ENCODE assay signal across 15 cellular contexts in the genomic region with DNA sequence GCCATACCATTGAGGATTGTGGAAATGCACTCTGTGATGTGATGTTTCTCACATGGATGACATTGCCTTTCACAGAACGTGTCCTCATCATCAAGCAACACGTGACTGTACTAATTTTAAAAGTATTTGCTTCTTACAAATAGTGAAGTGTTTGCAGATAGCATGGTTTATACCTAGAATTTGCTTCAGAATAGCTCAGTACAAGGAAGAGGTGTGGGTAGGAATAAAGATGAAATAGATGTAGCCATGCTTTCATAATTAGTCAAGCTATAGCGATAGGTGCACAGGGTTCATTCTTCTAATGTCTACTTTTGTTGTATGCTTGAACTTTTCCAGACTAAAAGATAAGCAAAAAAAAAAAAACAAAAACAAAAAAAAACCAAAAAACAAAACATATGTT. TPM values are rescaled to one million over a fixed set of nuclear protein-coding genes. Genes with fewer than 3 reads are reported as not detected.
A peak's percentile ranks its signal among the peaks of the same experiment; 100 is the strongest.
DNase-seq lines count a peak whose midpoint lies in the region; ATAC-seq and TF ChIP-seq lines count a peak whose summit lies in the region.
"Had no signal": no experiment of that assay in that cellular context is flagged by ENCODE, and none has a peak within 500 bp of the region (broad histone marks: within the 10 kb centered on the region; RNA-seq: fewer than 3 reads in every experiment).

No MANE protein-coding gene starts in this region.

- WGBS in ovary, 3 donors = 87 to 93% (median 90%) methylated on average over 3 of the region's 3 CpGs

- peak overlapping the region; percentile 92 for H3K27ac ChIP-seq in OCI-LY1 (ENCODE audit: low read depth, low read length, poor library complexity, severe bottlenecking)
- H3K27ac ChIP-seq in neutrophil = peak overlapping the region; percentile 88
- H3K27ac ChIP-seq in ovary = no peak overlapping the region

- H3K27me3 ChIP-seq in OCI-LY1 (ENCODE audit: insufficient read depth, low read length) (no peaks in the 10 kb centered on the region), neutrophil (no peaks in the 10 kb centered on the region), ovary (no peaks in the 10 kb centered on the region)

- H2AFZ ChIP-seq in OCI-LY1 (ENCODE audit: low read length) = no peak overlapping the region

- peaks cover 3 to 10% of the 10 kb centered on the region in 2 donors for H3K9me3 Mint-ChIP-seq in activated naive CD4-positive, alpha-beta T cell treated with anti-CD3 and anti-CD28 coated beads, Interleukin-2, amount 50 U/mL, for 72 hours
- peaks cover 3% of the 10 kb centered on the region for H3K9me3 Mint-ChIP-seq in activated B cell treated with CpG ODN at 0.5 μM for 24 hours

- no peak overlapping the region for H3K4me2 ChIP-seq in OCI-LY1 (ENCODE audit: low read length)

- CTCF ChIA-PET in activated B cell treated with CpG ODN at 0.5 μM for 24 hours (lab: Charles Lee) = interaction anchor here (1.2 to 1.4 kb wide), 2 partner anchors 21 to 306 kb away, joined by 3 to 6 read pairs; no protein-coding TSS in a partner anchor

- peak; percentile 15 to 74 for ATAC-seq in activated naive CD4-positive, alpha-beta T cell treated with anti-CD3 and anti-CD28 coated beads, Interleukin-2, amount 50 U/mL, for 72 hours
- no peak for ATAC-seq in activated B cell treated with CpG ODN at 0.5 μM for 24 hours (ENCODE audit: low read depth)

- TF ChIP-seq CTCF in OCI-LY1 (IDR thresholded peaks at IDR 0.05; ENCODE audit: low read length) = no peak
- TF ChIP-seq CTCF in activated B cell treated with CpG ODN at 0.5 μM for 24 hours (IDR thresholded peaks at IDR 0.05) = no peak
- no peak for TF ChIP-seq CTCF in neutrophil (IDR thresholded peaks at IDR 0.05)
- no peak for TF ChIP-seq CTCF in ovary (IDR thresholded peaks at IDR 0.05)

- no peaks in the 10 kb centered on the region for H4K20me1 ChIP-seq in OCI-LY1 (ENCODE audit: insufficient read depth, low read length)

- H3K36me3 Mint-ChIP-seq in activated naive CD4-positive, alpha-beta T cell treated with anti-CD3 and anti-CD28 coated beads, Interleukin-2, amount 50 U/mL, for 72 hours = peaks cover 0 to 50% of the 10 kb centered on the region in 2 donors
- peaks cover 26% of the 10 kb centered on the region for H3K36me3 Mint-ChIP-seq in activated B cell treated with CpG ODN at 0.5 μM for 24 hours (ENCODE audit: low read depth)

- H3K27me3 Mint-ChIP-seq in activated B cell treated with CpG ODN at 0.5 μM for 24 hours = no peaks in the 10 kb centered on the region

- peaks cover 91% of the 10 kb centered on the region for H3K4me1 ChIP-seq in OCI-LY1 (ENCODE audit: insufficient read depth, low read length, severe bottlenecking)
- H3K4me1 ChIP-seq in neutrophil (ENCODE audit: control insufficient read depth in 1 of 2, insufficient read depth in 1 of 2, low read depth in 1 of 2, low read length in 1 of 2) = peaks cover 70 to 77% of the 10 kb centered on the region in 2 experiments
- H3K4me1 ChIP-seq in ovary (ENCODE audit: insufficient read depth) = peaks cover 11% of the 10 kb centered on the region

- no peak for TF ChIP-seq EP300 in ovary (IDR thresholded peaks at IDR 0.05)

- H3K9me2 ChIP-seq in OCI-LY1 (ENCODE audit: low read depth, low read length) = no peaks in the 10 kb centered on the region

- H3K9me3 ChIP-seq in OCI-LY1 (ENCODE audit: low read length) = no peaks in the 10 kb centered on the region
- H3K9me3 ChIP-seq in neutrophil = no peaks in the 10 kb centered on the region
- H3K9me3 ChIP-seq in ovary = no peaks in the 10 kb centered on the region

- peak overlapping the region in 1 of 2 donors; percentile 22 for H3K27ac Mint-ChIP-seq in activated naive CD4-positive, alpha-beta T cell treated with anti-CD3 and anti-CD28 coated beads, Interleukin-2, amount 50 U/mL, for 72 hours
- peak overlapping the region; percentile 70 for H3K27ac Mint-ChIP-seq in activated B cell treated with CpG ODN at 0.5 μM for 24 hours

- no peaks in the 10 kb centered on the region for H3F3A ChIP-seq in OCI-LY1 (ENCODE audit: insufficient read depth, low read length)

- no peak overlapping the region for H3K9ac ChIP-seq in OCI-LY1 (ENCODE audit: low read length)

- H3K4me3 ChIP-seq in OCI-LY1 (ENCODE audit: low read depth, low read length, poor library complexity, severe bottlenecking) = no peak overlapping the region
- no peak overlapping the region for H3K4me3 ChIP-seq in neutrophil (ENCODE audit: low read depth in 1 of 2, low read length in 1 of 2)
- no peak overlapping the region for H3K4me3 ChIP-seq in ovary

- no peak for TF ChIP-seq POLR2A in ovary (IDR thresholded peaks at IDR 0.05)

- intact Hi-C loops in activated B cell treated with CpG ODN at 0.5 μM for 24 hours (cut with micrococcal nuclease) (no loop called here), ovary (cut with DNase I) (no loop called here)

- H3K4me1 Mint-ChIP-seq in activated B cell treated with CpG ODN at 0.5 μM for 24 hours = peaks cover 100% of the 10 kb centered on the region

- DNase-seq in activated naive CD4-positive, alpha-beta T cell treated with anti-CD3 and anti-CD28 coated beads, Interleukin-2, amount 50 U/mL, for 72 hours (ENCODE audit: low spot score in 2 of 2) = no peak
- no peak for DNase-seq in activated naive CD4-positive, alpha-beta T cell treated with Interleukin-2 at 50 U/mL for 16 hours
- DNase-seq in activated B cell treated with CpG ODN at 0.5 μM for 24 hours (no peak), NCI-H2107 treated with DMSO at 0.1 percent for 48 hours (lab: John Stamatoyannopoulos, UW; ENCODE audit: unreplicated experiment) (no peak), ovary (no peak)
- DNase-seq in central memory CD4-positive, alpha-beta T cell = no peak
- DNase-seq: EL, H7, Karpas-422, NCI-H1930, NCI-H510A, NCI-H82, SHP77 treated with DMSO at 0.1 percent for 48 hours had no signal

- POLR2A ChIA-PET in activated B cell treated with CpG ODN at 0.5 μM for 24 hours (lab: Charles Lee) = interaction anchor here (0.5 to 1.5 kb wide), 4 partner anchors 9 to 31 kb away, joined by 3 to 9 read pairs (median 5); partner anchors contain the start of gene MAP4K4

- no peak overlapping the region for H3K4me3 Mint-ChIP-seq in activated B cell treated with CpG ODN at 0.5 μM for 24 hours

- H3K79me2 ChIP-seq in OCI-LY1 (ENCODE audit: insufficient read depth, low read length) = peaks cover 85% of the 10 kb centered on the region

- no peaks in the 10 kb centered on the region for H3K36me3 ChIP-seq in OCI-LY1 (ENCODE audit: insufficient read depth, low read length)
- no peaks in the 10 kb centered on the region for H3K36me3 ChIP-seq in neutrophil
- H3K36me3 ChIP-seq in ovary = no peaks in the 10 kb centered on the region

RNA-seq across cellular contexts. Expression of gene MAP4K4, which starts 27.5 kb away (rescaled TPM):
- 10 to 100 TPM; 82.9 to 94.3 TPM for total RNA-seq in activated naive CD4-positive, alpha-beta T cell treated with anti-CD3 and anti-CD28 coated beads, Interleukin-2, amount 50 U/mL, for 72 hours
- total RNA-seq in activated B cell treated with CpG ODN at 0.5 μM for 24 hours (211 and 232 TPM in 2 replicates), ovary (10 to 100 TPM; 38.4 to 60.9 (median 49.7) TPM)
- 10 to 100 TPM; 23.9 to 55.5 TPM for polyA plus RNA-seq in ovary

Comparison
In these comparisons a context has a peak if more than half of its experiments do, and no peak if none do; other contexts are left out.
1. H3K27ac ChIP-seq: peak in OCI-LY1 (single experiment) and neutrophil (single experiment); none in ovary (0 of 2).